ENCODE assay signal across 22 cellular contexts in the genomic region with DNA sequence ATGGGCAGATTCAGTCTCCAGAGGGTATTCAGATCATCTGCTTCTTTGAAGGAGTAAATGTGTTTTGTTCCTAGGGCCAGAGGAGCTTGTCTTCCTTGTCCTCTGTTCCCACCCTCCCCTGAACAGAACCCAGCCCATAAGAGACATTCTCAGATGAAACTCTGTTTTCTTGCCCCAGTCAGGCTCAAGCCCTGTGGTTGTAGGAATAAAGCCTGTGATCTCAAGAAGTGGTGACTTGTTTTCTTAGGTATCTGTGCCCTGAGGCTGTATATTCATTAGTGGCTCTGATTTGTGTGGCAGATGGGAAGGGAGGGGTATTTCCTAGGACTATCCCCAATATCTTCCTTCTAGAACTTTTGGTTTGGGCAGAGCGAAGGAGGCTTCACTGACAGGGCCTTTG. TPM values are rescaled to one million over a fixed set of nuclear protein-coding genes. Genes with fewer than 3 reads are reported as not detected.
DNase-seq lines count a peak whose midpoint lies in the region; ATAC-seq and TF ChIP-seq lines count a peak whose summit lies in the region.
"Had no signal": no experiment of that assay in that cellular context is flagged by ENCODE, and none has a peak within 500 bp of the region (broad histone marks: within the 10 kb centered on the region; RNA-seq: fewer than 3 reads in every experiment).

No MANE protein-coding gene starts in this region.

- intact Hi-C loops in PC-3 (cut with micrococcal nuclease), result no loop called here
- intact Hi-C loops in breast epithelium (cut with DNase I; ENCODE audit: low total_unique reads), result no loop called here
- intact Hi-C loops in naive thymus-derived CD4-positive, alpha-beta T cell (cut with micrococcal nuclease), result no loop called here
- intact Hi-C loops in activated T-helper 1 cell treated with anti-CD3 and anti-CD28 coated beads, Interleukin-12 subunit alpha, Interleukin-12 subunit beta, Interleukin-2, Interleukin-4 antibody, amounts not matched to agents 30 ng/mL and 10 ng/mL and 1 ng/mL, durations not matched to agents 14 hours and 24 hours and 36 hours (cut with micrococcal nuclease), result no loop called here

- H3K36me3 ChIP-seq in PC-3 (ENCODE audit: low read depth, low read length) (peaks cover 54% of the 10 kb centered on the region), breast epithelium (no peaks in the 10 kb centered on the region)
- peaks cover 0 to 79% (median 0%) of the 10 kb centered on the region in 3 experiments for H3K36me3 ChIP-seq in naive thymus-derived CD4-positive, alpha-beta T cell (ENCODE audit: control insufficient read depth in 2 of 3, insufficient read depth in 3 of 3, low read length in 3 of 3)

- peaks cover 23% of the 10 kb centered on the region for H3K4me1 ChIP-seq in PC-3 (ENCODE audit: insufficient read depth, low read length)
- H3K4me1 ChIP-seq in breast epithelium, result no peaks in the 10 kb centered on the region
- H3K4me1 ChIP-seq in naive thymus-derived CD4-positive, alpha-beta T cell (ENCODE audit: control insufficient read depth in 2 of 2, insufficient read depth in 2 of 2, low read length in 2 of 2), result no peaks in the 10 kb centered on the region
- H3K4me1 ChIP-seq: SJSA1 had no signal

- no peak overlapping the region for H2AFZ ChIP-seq in PC-3 (ENCODE audit: low read length)

- H3K27me3 ChIP-seq in PC-3 (ENCODE audit: low read length) (no peaks in the 10 kb centered on the region), breast epithelium (no peaks in the 10 kb centered on the region)
- no peaks in the 10 kb centered on the region for H3K27me3 ChIP-seq in naive thymus-derived CD4-positive, alpha-beta T cell (ENCODE audit: control insufficient read depth in 2 of 2, insufficient read depth in 2 of 2, low read length in 2 of 2)
- H3K27me3 ChIP-seq: heart left ventricle, SJSA1 had no signal

- TF ChIP-seq POLR2A in breast epithelium (IDR thresholded peaks at IDR 0.05), result no peak

- H3K27me3 Mint-ChIP-seq in naive thymus-derived CD4-positive, alpha-beta T cell, result no peaks in the 10 kb centered on the region
- H3K27me3 Mint-ChIP-seq in activated T-helper 1 cell treated with anti-CD3 and anti-CD28 coated beads, Interleukin-12 subunit alpha, Interleukin-12 subunit beta, Interleukin-2, Interleukin-4 antibody, amounts not matched to agents 30 ng/mL and 10 ng/mL and 1 ng/mL, durations not matched to agents 14 hours and 24 hours and 36 hours (ENCODE audit: insufficient read depth), result no peaks in the 10 kb centered on the region
- H3K27me3 Mint-ChIP-seq: activated naive CD4-positive, alpha-beta T cell treated with anti-CD3 and anti-CD28 coated beads, Interleukin-2, amount 10 ng/mL, durations not matched to agents 7 days and 5 days; B cell; naive thymus-derived CD8-positive, alpha-beta T cell had no signal

- peaks cover 6 to 26% (median 15%) of the 10 kb centered on the region in 7 donors for H3K4me1 Mint-ChIP-seq in naive thymus-derived CD4-positive, alpha-beta T cell
- peaks cover 5% of the 10 kb centered on the region for H3K4me1 Mint-ChIP-seq in activated T-helper 1 cell treated with anti-CD3 and anti-CD28 coated beads, Interleukin-12 subunit alpha, Interleukin-12 subunit beta, Interleukin-2, Interleukin-4 antibody, amounts not matched to agents 30 ng/mL and 10 ng/mL and 1 ng/mL, durations not matched to agents 14 hours and 24 hours and 36 hours (ENCODE audit: low read depth)
- H3K4me1 Mint-ChIP-seq: B cell had no signal

- H3K9me3 Mint-ChIP-seq in naive thymus-derived CD4-positive, alpha-beta T cell, result no peaks in the 10 kb centered on the region
- no peaks in the 10 kb centered on the region for H3K9me3 Mint-ChIP-seq in activated T-helper 1 cell treated with anti-CD3 and anti-CD28 coated beads, Interleukin-12 subunit alpha, Interleukin-12 subunit beta, Interleukin-2, Interleukin-4 antibody, amounts not matched to agents 30 ng/mL and 10 ng/mL and 1 ng/mL, durations not matched to agents 14 hours and 24 hours and 36 hours
- H3K9me3 Mint-ChIP-seq: activated naive CD4-positive, alpha-beta T cell treated with anti-CD3 and anti-CD28 coated beads, Interleukin-2, amount 10 ng/mL, durations not matched to agents 7 days and 5 days; naive thymus-derived CD8-positive, alpha-beta T cell had no signal

- H3K9me3 ChIP-seq in PC-3 (ENCODE audit: low read length), result no peaks in the 10 kb centered on the region
- H3K9me3 ChIP-seq in breast epithelium, result no peaks in the 10 kb centered on the region
- H3K9me3 ChIP-seq in naive thymus-derived CD4-positive, alpha-beta T cell (ENCODE audit: control insufficient read depth in 2 of 3, low read length in 3 of 3), result no peaks in the 10 kb centered on the region
- H3K9me3 ChIP-seq: SJSA1 had no signal

- H3F3A ChIP-seq in PC-3 (ENCODE audit: low read length, unreplicated experiment), result no peaks in the 10 kb centered on the region

- peaks cover 15 to 54% (median 19%) of the 10 kb centered on the region in 5 donors for H3K36me3 Mint-ChIP-seq in naive thymus-derived CD4-positive, alpha-beta T cell
- peaks cover 49% of the 10 kb centered on the region for H3K36me3 Mint-ChIP-seq in activated T-helper 1 cell treated with anti-CD3 and anti-CD28 coated beads, Interleukin-12 subunit alpha, Interleukin-12 subunit beta, Interleukin-2, Interleukin-4 antibody, amounts not matched to agents 30 ng/mL and 10 ng/mL and 1 ng/mL, durations not matched to agents 14 hours and 24 hours and 36 hours (ENCODE audit: low read depth)

- ATAC-seq in PC-3 (peak; percentile 61), GM19463 (IDR thresholded peaks at IDR 0.05; ENCODE audit: unreplicated experiment) (no peak)
- no peak for ATAC-seq in naive thymus-derived CD4-positive, alpha-beta T cell
- ATAC-seq: activated CD4-positive, CD25-positive, alpha-beta regulatory T cell treated with anti-CD3 and anti-CD28 coated beads, Interleukin-2, amount 50 U/mL, for 24 hours; esophagus mucosa; HCT116; heart left ventricle; naive thymus-derived CD8-positive, alpha-beta T cell had no signal

- H4K20me1 ChIP-seq in PC-3 (ENCODE audit: low read length), result no peaks in the 10 kb centered on the region

- DNase-seq in COLO829 (ENCODE audit: low spot score) (peak; percentile 25), PC-3 (peak; percentile 70), breast epithelium (ENCODE audit: low spot score in 2 of 2) (no peak), HPDE6-E6E7 (ENCODE audit: extremely low spot score) (no peak)
- DNase-seq in naive thymus-derived CD4-positive, alpha-beta T cell, result no peak
- DNase-seq in activated T-helper 1 cell treated with anti-CD3 and anti-CD28 coated beads, Interleukin-12 subunit alpha, Interleukin-12 subunit beta, Interleukin-2, Interleukin-4 antibody, amounts not matched to agents 30 ng/mL and 10 ng/mL and 1 ng/mL, durations not matched to agents 14 hours and 24 hours and 36 hours (ENCODE audit: low spot score), result no peak
- DNase-seq in activated naive CD4-positive, alpha-beta T cell treated with Interleukin-2 at 50 U/mL for 16 hours, result no peak
- DNase-seq: activated naive CD4-positive, alpha-beta T cell treated with anti-CD3 and anti-CD28 coated beads, Interleukin-2, amount 10 ng/mL, durations not matched to agents 7 days and 5 days; heart left ventricle; KG1; naive thymus-derived CD8-positive, alpha-beta T cell; NCI-H1048; NCI-H2081 treated with DMSO at 0.1 percent for 48 hours; NCI-H524; posterior cingulate gyrus; stimulated activated CD4-positive, alpha-beta T cell treated with anti-CD3 and anti-CD28 coated beads, Interleukin-2, amount 100 ng/mL, for 24 hours had no signal

- no peak overlapping the region for H3K4me2 ChIP-seq in PC-3 (ENCODE audit: low read length)

- H3K4me3 Mint-ChIP-seq in naive thymus-derived CD4-positive, alpha-beta T cell, result no peak overlapping the region
- no peak overlapping the region for H3K4me3 Mint-ChIP-seq in activated T-helper 1 cell treated with anti-CD3 and anti-CD28 coated beads, Interleukin-12 subunit alpha, Interleukin-12 subunit beta, Interleukin-2, Interleukin-4 antibody, amounts not matched to agents 30 ng/mL and 10 ng/mL and 1 ng/mL, durations not matched to agents 14 hours and 24 hours and 36 hours
- H3K4me3 Mint-ChIP-seq: activated naive CD4-positive, alpha-beta T cell treated with anti-CD3 and anti-CD28 coated beads, Interleukin-2, amount 10 ng/mL, durations not matched to agents 7 days and 5 days; B cell; naive thymus-derived CD8-positive, alpha-beta T cell had no signal

- BruUV-seq in PC-3 (replicated peaks; lab: Mats Ljungman, UMichigan), result no TSS peak

- POLR2A ChIA-PET in PC-3 (lab: Charles Lee; ENCODE audit: unreplicated experiment), result no interaction called here
- POLR2A ChIA-PET in naive thymus-derived CD4-positive, alpha-beta T cell (lab: Charles Lee), result interaction anchor here (0.6 kb wide), 1 partner anchor 167 kb away, joined by 3 read pairs; no protein-coding TSS in a partner anchor

- CTCF ChIA-PET in PC-3 (lab: Charles Lee), result no interaction called here
- CTCF ChIA-PET in naive thymus-derived CD4-positive, alpha-beta T cell (lab: Charles Lee), result no interaction called here

- H3K9me2 ChIP-seq in PC-3 (replicated peaks; ENCODE audit: low read length), result no peaks in the 10 kb centered on the region

- no peak for TF ChIP-seq CTCF in PC-3 (conservative IDR thresholded peaks at IDR 0.05; ENCODE audit: low read depth, low read length)
- TF ChIP-seq CTCF in breast epithelium (IDR thresholded peaks at IDR 0.05), result no peak

- H3K27ac ChIP-seq in PC-3 (ENCODE audit: low read length) (peak overlapping the region; percentile 31), breast epithelium (peak overlapping the region; percentile 66 to 76)
- H3K27ac ChIP-seq in naive thymus-derived CD4-positive, alpha-beta T cell (ENCODE audit: low read depth, low read length), result no peak overlapping the region
- H3K27ac ChIP-seq: SJSA1 had no signal

- H3K9ac ChIP-seq in PC-3 (ENCODE audit: low read length), result no peak overlapping the region

- H3K27ac Mint-ChIP-seq in naive thymus-derived CD4-positive, alpha-beta T cell, result peak overlapping the region in 6 of 9 donors; percentile 19 to 76 (median 62)
- no peak overlapping the region for H3K27ac Mint-ChIP-seq in activated T-helper 1 cell treated with anti-CD3 and anti-CD28 coated beads, Interleukin-12 subunit alpha, Interleukin-12 subunit beta, Interleukin-2, Interleukin-4 antibody, amounts not matched to agents 30 ng/mL and 10 ng/mL and 1 ng/mL, durations not matched to agents 14 hours and 24 hours and 36 hours
- H3K27ac Mint-ChIP-seq: activated naive CD4-positive, alpha-beta T cell treated with anti-CD3 and anti-CD28 coated beads, Interleukin-2, amount 10 ng/mL, durations not matched to agents 7 days and 5 days; B cell had no signal

- no peak overlapping the region for H3K4me3 ChIP-seq in PC-3 (ENCODE audit: low read length)
- H3K4me3 ChIP-seq in breast epithelium, result no peak overlapping the region
- H3K4me3 ChIP-seq in naive thymus-derived CD4-positive, alpha-beta T cell (ENCODE audit: low read length), result no peak overlapping the region
- H3K4me3 ChIP-seq: heart left ventricle, SJSA1 had no signal

- H3K79me2 ChIP-seq in PC-3 (ENCODE audit: low read length), result no peaks in the 10 kb centered on the region

RNA-seq across cellular contexts. Expression of a gene that starts 27.9 kb away (rescaled TPM):
- total RNA-seq in PC-3 (2014; rRNA removed) (82.0 and 95.9 TPM in 2 replicates), breast epithelium (10 to 100 TPM; 33.4 to 61.9 (median 53.7) TPM)
- total RNA-seq in naive thymus-derived CD4-positive, alpha-beta T cell, result 10 to 100 TPM; 25.9 to 54.4 (median 45.8) TPM
- 10 to 100 TPM; 31.6 to 35.5 TPM for polyA plus RNA-seq in naive thymus-derived CD4-positive, alpha-beta T cell
- total RNA-seq in activated T-helper 1 cell treated with anti-CD3 and anti-CD28 coated beads, Interleukin-12 subunit alpha, Interleukin-12 subunit beta, Interleukin-2, Interleukin-4 antibody, amounts not matched to agents 30 ng/mL and 10 ng/mL and 1 ng/mL, durations not matched to agents 14 hours and 24 hours and 36 hours, result 64.1 and 68.0 TPM in 2 replicates

RNA-seq across cellular contexts. Expression of a gene that starts 27.9 kb away (rescaled TPM):
- total RNA-seq in PC-3 (2014; rRNA removed) (0.04 TPM in 1 of 2 replicates, not detected in the other), breast epithelium (1 to 10 TPM in 1 of 3 donors, under 1 TPM in 2; 0.66 to 1.1 (median 0.73) TPM)
- total RNA-seq in naive thymus-derived CD4-positive, alpha-beta T cell, result 1 to 10 TPM in 1 of 5 experiments, under 1 TPM in 4; 0.15 to 1.0 (median 0.44) TPM
- under 1 TPM in 1 of 2 donors, not detected in 1; 0.52 TPM for polyA plus RNA-seq in naive thymus-derived CD4-positive, alpha-beta T cell
- total RNA-seq in activated T-helper 1 cell treated with anti-CD3 and anti-CD28 coated beads, Interleukin-12 subunit alpha, Interleukin-12 subunit beta, Interleukin-2, Interleukin-4 antibody, amounts not matched to agents 30 ng/mL and 10 ng/mL and 1 ng/mL, durations not matched to agents 14 hours and 24 hours and 36 hours, result 0.20 and 0.44 TPM in 2 replicates
- total RNA-seq: esophagus mucosa, SJSA1 had no signal

RNA-seq across cellular contexts. Expression of a gene that starts 51.3 kb away (rescaled TPM):
- total RNA-seq in PC-3 (2014; rRNA removed) (78.9 and 125 TPM in 2 replicates), breast epithelium (100 to 1,000 TPM in 1 of 3 donors, 10 to 100 TPM in 2; 70.1 to 137 (median 71.1) TPM)
- total RNA-seq in naive thymus-derived CD4-positive, alpha-beta T cell, result 10 to 100 TPM; 37.3 to 51.7 (median 43.3) TPM
- polyA plus RNA-seq in naive thymus-derived CD4-positive, alpha-beta T cell, result 10 to 100 TPM; 14.6 to 17.5 TPM
- total RNA-seq in activated T-helper 1 cell treated with anti-CD3 and anti-CD28 coated beads, Interleukin-12 subunit alpha, Interleukin-12 subunit beta, Interleukin-2, Interleukin-4 antibody, amounts not matched to agents 30 ng/mL and 10 ng/mL and 1 ng/mL, durations not matched to agents 14 hours and 24 hours and 36 hours, result 38.0 and 45.3 TPM in 2 replicates

RNA-seq across cellular contexts. Expression of a gene that starts 55.1 kb away (rescaled TPM):
- total RNA-seq in PC-3 (2014; rRNA removed), result 1.5 and 3.2 TPM in 2 replicates
- 10 to 100 TPM; 13.1 to 21.8 (median 16.4) TPM for total RNA-seq in breast epithelium
- 10 to 100 TPM; 13.9 to 50.6 (median 46.1) TPM for total RNA-seq in naive thymus-derived CD4-positive, alpha-beta T cell
- 10 to 100 TPM in 1 of 2 donors, 1 to 10 TPM in 1; 6.2 to 10.6 TPM for polyA plus RNA-seq in naive thymus-derived CD4-positive, alpha-beta T cell
- total RNA-seq in activated T-helper 1 cell treated with anti-CD3 and anti-CD28 coated beads, Interleukin-12 subunit alpha, Interleukin-12 subunit beta, Interleukin-2, Interleukin-4 antibody, amounts not matched to agents 30 ng/mL and 10 ng/mL and 1 ng/mL, durations not matched to agents 14 hours and 24 hours and 36 hours, result 12.5 and 13.7 TPM in 2 replicates

Comparison
In these comparisons a context has a peak if more than half of its experiments do, and no peak if none do; other contexts are left out.
1. DNase-seq: peak in COLO829 (single experiment) and PC-3 (single experiment); none in breast epithelium (0 of 2), naive thymus-derived CD4-positive, alpha-beta T cell (0 of 9), activated T-helper 1 cell treated with anti-CD3 and anti-CD28 coated beads, Interleukin-12 subunit alpha, Interleukin-12 subunit beta, Interleukin-2, Interleukin-4 antibody, amounts not matched to agents 30 ng/mL and 10 ng/mL and 1 ng/mL, durations not matched to agents 14 hours and 24 hours and 36 hours (single experiment), activated naive CD4-positive, alpha-beta T cell treated with Interleukin-2 at 50 U/mL for 16 hours (single experiment) and HPDE6-E6E7 (single experiment).